In the genomic region with DNA sequence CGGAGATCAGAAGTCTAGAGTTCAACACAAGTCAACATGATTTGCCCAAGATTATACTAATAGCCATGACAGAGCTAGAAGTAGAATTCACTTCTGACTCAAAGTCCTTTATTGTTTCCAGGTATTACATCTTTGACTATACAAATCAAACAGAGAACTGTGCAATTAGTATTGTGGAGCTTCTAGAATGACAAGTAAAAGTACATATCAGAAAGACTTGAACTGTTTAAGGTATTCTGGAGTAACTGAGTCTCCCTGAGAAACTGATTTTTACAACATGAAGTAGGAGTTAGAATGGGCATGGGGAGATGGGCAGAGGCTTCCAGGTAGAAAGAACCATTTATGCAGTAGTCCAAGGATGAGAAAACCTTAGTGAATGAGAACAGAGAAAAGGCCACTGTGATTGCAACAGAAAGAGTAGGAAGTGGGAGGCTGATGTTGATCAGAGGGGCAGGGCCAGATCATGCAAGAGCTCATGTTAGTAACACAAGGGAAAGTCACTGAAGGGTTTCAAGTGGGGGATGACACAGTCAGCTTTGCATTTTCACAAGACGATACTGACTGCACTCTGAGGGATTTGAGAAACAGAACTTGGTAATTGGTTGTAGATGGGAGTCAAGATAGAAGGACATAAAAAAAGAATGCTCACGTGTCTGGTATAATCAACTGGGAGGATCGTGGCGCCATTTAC, we compare ENCODE assay signal across 11 cellular contexts.
A peak's percentile ranks its signal among the peaks of the same experiment; 100 is the strongest.
DNase-seq lines count a peak whose midpoint lies in the region; ATAC-seq, FAIRE-seq and TF ChIP-seq lines count a peak whose summit lies in the region.
"Had no signal": no experiment of that assay in that cellular context is flagged by ENCODE, and none has a peak within 500 bp of the region (broad histone marks: within the 10 kb centered on the region; RNA-seq: fewer than 3 reads in every experiment).

No MANE protein-coding gene starts in this region.

- H3K4me3 ChIP-seq in GM06990 (replicated peaks; ENCODE audit: low read depth, low read length) (no peak overlapping the region), thyroid gland (replicated peaks in 1 of 3) (no peak overlapping the region)

- intact Hi-C loops in thyroid gland (cut with DNase I), result no loop called here

- H3K27me3 ChIP-seq in GM06990 (replicated peaks; ENCODE audit: control insufficient read depth, insufficient read depth, low read length) (no peaks in the 10 kb centered on the region), thyroid gland (no peaks in the 10 kb centered on the region)

- TF ChIP-seq CTCF in GM06990 (IDR thresholded peaks at IDR 0.05; ENCODE audit: insufficient read depth, low read length, poor library complexity, severe bottlenecking) (no peak), thyroid gland (IDR thresholded peaks at IDR 0.05) (no peak)

- TF ChIP-seq POLR2A in thyroid gland (IDR thresholded peaks at IDR 0.05), result no peak

- no peaks in the 10 kb centered on the region for H3K9me3 ChIP-seq in thyroid gland

- DNase-seq in GM06990 (ENCODE audit: extremely low read depth, insufficient read length) (peak; percentile 24), SIG-M5 treated with dmso at 0.1 percent for 504 hours (lab: John Stamatoyannopoulos, UW; ENCODE audit: unreplicated experiment) (peak; percentile 90), putamen (ENCODE audit: low spot score) (no peak), frontal cortex (ENCODE audit: low spot score in 2 of 2) (no peak), NCI-H1436 (lab: John Stamatoyannopoulos, UW) (no peak), thyroid gland (no peak)
- DNase-seq: caudate nucleus; Karpas-422; naive thymus-derived CD8-positive, alpha-beta T cell had no signal

- no peak for FAIRE-seq in frontal cortex (lab: Jason Lieb, UNC)

- H3K36me3 ChIP-seq in GM06990 (ENCODE audit: control insufficient read depth, insufficient read depth, low read length), result no peaks in the 10 kb centered on the region
- H3K36me3 ChIP-seq in thyroid gland, result no peaks in the 10 kb centered on the region

- WGBS in thyroid gland, 2 donors, result 88% methylated on average over 5 of the region's 5 CpGs

- H3K27ac ChIP-seq in thyroid gland, result no peak overlapping the region

- ATAC-seq in GM19351 (IDR thresholded peaks at IDR 0.05; ENCODE audit: unreplicated experiment) (peak; percentile 75), HG03066 (IDR thresholded peaks at IDR 0.05; ENCODE audit: low read depth, unreplicated experiment) (peak; percentile 56)
- ATAC-seq: naive thymus-derived CD8-positive, alpha-beta T cell had no signal

- peaks cover 0 to 8% of the 10 kb centered on the region in 2 donors for H3K4me1 ChIP-seq in thyroid gland

Comparison
In these comparisons a context has a peak if more than half of its experiments do, and no peak if none do; other contexts are left out.
1. DNase-seq: peak in GM06990 (single experiment) and SIG-M5 treated with dmso at 0.1 percent for 504 hours (single experiment); none in putamen (single experiment), frontal cortex (0 of 2), NCI-H1436 (single experiment) and thyroid gland (0 of 2).